29 cellular contexts compared by ENCODE assay signal in genomic region chr5:136772541-136772940, GRCh38.
"Had no signal": no experiment of that assay in that cellular context is flagged by ENCODE, and none has a peak within 500 bp of the region (broad histone marks: within the 10 kb centered on the region; RNA-seq: fewer than 3 reads in every experiment).

No MANE protein-coding gene starts in this region.

- H3K4me1 ChIP-seq: body of pancreas, esophagus squamous epithelium, heart right ventricle, pancreas, prostate gland, stomach, thyroid gland, upper lobe of right lung had no signal

- H3K4me3 Mint-ChIP-seq: activated CD4-positive, alpha-beta T cell treated with anti-CD3 and anti-CD28 coated beads for 36 hours; activated naive CD4-positive, alpha-beta T cell treated with anti-CD3 and anti-CD28 coated beads for 36 hours; activated naive CD8-positive, alpha-beta T cell treated with anti-CD3 and anti-CD28 coated beads for 36 hours; naive B cell; stimulated activated effector memory CD8-positive, alpha-beta T cell treated with anti-CD3 and anti-CD28 coated beads, Interleukin-12 subunit alpha, Interleukin-12 subunit beta, amount 100 ng/mL, for 72 hours had no signal

- H3K27ac ChIP-seq: adrenal gland, body of pancreas, esophagus squamous epithelium, heart right ventricle, pancreas, prostate gland, stomach, thyroid gland, upper lobe of right lung had no signal

- ATAC-seq: activated CD4-positive, alpha-beta T cell treated with anti-CD3 and anti-CD28 coated beads for 36 hours; body of pancreas; heart right ventricle; left ventricle myocardium superior; mucosa of descending colon; pancreas; sciatic nerve; stimulated activated effector memory CD8-positive, alpha-beta T cell treated with anti-CD3 and anti-CD28 coated beads, Interleukin-12 subunit alpha, Interleukin-12 subunit beta, amount 100 ng/mL, for 72 hours; upper lobe of right lung had no signal

- DNase-seq: activated CD4-positive, alpha-beta T cell treated with anti-CD3 and anti-CD28 coated beads for 36 hours; activated CD4-positive, alpha-beta T cell treated with anti-CD3 and anti-CD28 coated beads, Interleukin-2, amount 50 U/mL, for 48 hours; activated CD4-positive, CD25-positive, alpha-beta regulatory T cell; activated CD8-positive, alpha-beta memory T cell treated with anti-CD3 and anti-CD28 coated beads for 24 hours; activated effector memory CD4-positive, alpha-beta T cell treated with Interleukin-2 at 50 U/mL for 16 hours; activated naive CD4-positive, alpha-beta T cell treated with anti-CD3 and anti-CD28 coated beads for 36 hours; activated naive CD8-positive, alpha-beta T cell treated with anti-CD3 and anti-CD28 coated beads for 36 hours; adrenal gland; aorta; body of pancreas; dermis blood vessel endothelial cell; effector CD4-positive, alpha-beta T cell; esophagus squamous epithelium; foreskin melanocyte; heart right ventricle; left ventricle myocardium superior; mucosa of descending colon; naive B cell; nucleus accumbens; pancreas; retina; small intestine; stimulated activated CD4-positive, alpha-beta T cell treated with anti-CD3 and anti-CD28 coated beads, Interleukin-4, amount 100 ng/mL, for 24 hours; stomach; thyroid gland; upper lobe of right lung had no signal

- H3K27me3 ChIP-seq: adrenal gland, body of pancreas, pancreas, thyroid gland, upper lobe of right lung had no signal

- H3K9me3 ChIP-seq: adrenal gland, body of pancreas, esophagus squamous epithelium, mucosa of descending colon, pancreas, prostate gland, thyroid gland, upper lobe of right lung had no signal

- H3K36me3 ChIP-seq: adrenal gland, esophagus squamous epithelium, heart right ventricle, pancreas, prostate gland, stomach, thyroid gland, upper lobe of right lung had no signal

- H3K27me3 Mint-ChIP-seq: activated CD4-positive, alpha-beta T cell treated with anti-CD3 and anti-CD28 coated beads for 36 hours; activated naive CD8-positive, alpha-beta T cell treated with anti-CD3 and anti-CD28 coated beads for 36 hours had no signal

- H3K27ac Mint-ChIP-seq: activated CD4-positive, alpha-beta T cell treated with anti-CD3 and anti-CD28 coated beads for 36 hours; activated naive CD4-positive, alpha-beta T cell treated with anti-CD3 and anti-CD28 coated beads for 36 hours; activated naive CD8-positive, alpha-beta T cell treated with anti-CD3 and anti-CD28 coated beads for 36 hours; stimulated activated effector memory CD8-positive, alpha-beta T cell treated with anti-CD3 and anti-CD28 coated beads, Interleukin-12 subunit alpha, Interleukin-12 subunit beta, amount 100 ng/mL, for 72 hours had no signal

- H3K4me1 Mint-ChIP-seq: activated CD4-positive, alpha-beta T cell treated with anti-CD3 and anti-CD28 coated beads for 36 hours; activated naive CD8-positive, alpha-beta T cell treated with anti-CD3 and anti-CD28 coated beads for 36 hours; naive B cell; stimulated activated effector memory CD8-positive, alpha-beta T cell treated with anti-CD3 and anti-CD28 coated beads, Interleukin-12 subunit alpha, Interleukin-12 subunit beta, amount 100 ng/mL, for 72 hours had no signal

- H3K9me3 Mint-ChIP-seq: activated naive CD8-positive, alpha-beta T cell treated with anti-CD3 and anti-CD28 coated beads for 36 hours; stimulated activated effector memory CD8-positive, alpha-beta T cell treated with anti-CD3 and anti-CD28 coated beads, Interleukin-12 subunit alpha, Interleukin-12 subunit beta, amount 100 ng/mL, for 72 hours had no signal

- H3K4me3 ChIP-seq: adrenal gland, body of pancreas, esophagus squamous epithelium, heart right ventricle, mucosa of descending colon, pancreas, prostate gland, stomach, thyroid gland, upper lobe of right lung had no signal
